In genomic region chr11:43947815-43948214, GRCh38 we compare ENCODE assay signal across 33 cellular contexts. TPM values are rescaled to one million over a fixed set of nuclear protein-coding genes. Genes with fewer than 3 reads are reported as not detected.
A peak's percentile ranks its signal among the peaks of the same experiment; 100 is the strongest.
DNase-seq lines count a peak whose midpoint lies in the region; ATAC-seq and TF ChIP-seq lines count a peak whose summit lies in the region.
"Had no signal": no experiment of that assay in that cellular context is flagged by ENCODE, and none has a peak within 500 bp of the region (broad histone marks: within the 10 kb centered on the region; RNA-seq: fewer than 3 reads in every experiment).

No MANE protein-coding gene starts in this region.

- intact Hi-C loops in right cardiac atrium (cut with DNase I): loop anchor here in 2 of 4 donors (5.0 to 10.0 kb wide), 3 partner anchors 53 to 89 kb away; no protein-coding TSS in a partner anchor
- intact Hi-C loops in cardiac septum (cut with DNase I): no loop called here
- intact Hi-C loops in psoas muscle (cut with DNase I): no loop called here

- no peak for ATAC-seq in right cardiac atrium
- no peak for ATAC-seq in psoas muscle
- ATAC-seq: CD8-positive, alpha-beta T cell; HepG2; left lung; upper lobe of right lung had no signal

- no peaks in the 10 kb centered on the region for H3K27me3 ChIP-seq in right cardiac atrium (ENCODE audit: control insufficient read depth, insufficient read depth)
- peaks cover 3 to 38% (median 22%) of the 10 kb centered on the region in 3 donors for H3K27me3 ChIP-seq in skeletal muscle tissue (ENCODE audit: control insufficient read depth in 3 of 3, insufficient read depth in 3 of 3, low read length in 3 of 3)
- H3K27me3 ChIP-seq in psoas muscle (ENCODE audit: insufficient read depth in 3 of 3, low read length in 2 of 3): peaks cover 0 to 12% (median 4%) of the 10 kb centered on the region in 3 donors

- peak overlapping the region; percentile 26 for H3K27ac ChIP-seq in right cardiac atrium (ENCODE audit: low read length)
- H3K27ac ChIP-seq in skeletal muscle tissue (ENCODE audit: low read depth, low read length): peak overlapping the region; percentile 46
- no peak overlapping the region for H3K27ac ChIP-seq in psoas muscle
- H3K27ac ChIP-seq: colonic mucosa, epithelial cell of prostate, left lung, neutrophil, prostate gland, upper lobe of right lung had no signal

- TF ChIP-seq CTCF in psoas muscle (IDR thresholded peaks at IDR 0.05): no peak

- H3K4me1 ChIP-seq in right cardiac atrium (ENCODE audit: control insufficient read depth, insufficient read depth, low read length): no peaks in the 10 kb centered on the region
- peaks cover 16 to 33% (median 25%) of the 10 kb centered on the region in 3 donors for H3K4me1 ChIP-seq in skeletal muscle tissue (ENCODE audit: control insufficient read depth in 3 of 3, insufficient read depth in 3 of 3, low read length in 3 of 3)
- H3K4me1 ChIP-seq in psoas muscle: peaks cover 13% of the 10 kb centered on the region
- H3K4me1 ChIP-seq: colonic mucosa, HAP-1 had no signal

- DNase-seq in right cardiac atrium: peak in 1 of 3 donors; percentile 57
- no peak for DNase-seq in cardiac septum (ENCODE audit: low spot score)
- DNase-seq in islet precursor cell: peak; percentile 64
- DNase-seq in psoas muscle: no peak
- no peak for DNase-seq in NCI-H510A (lab: John Stamatoyannopoulos, UW)
- no peak for DNase-seq in cerebellum (ENCODE audit: low spot score)
- DNase-seq in NCI-H1930 (lab: John Stamatoyannopoulos, UW): no peak
- DNase-seq: activated CD4-positive, alpha-beta memory T cell treated with anti-CD3 and anti-CD28 coated beads, Interleukin-2, amount 10 ng/mL, durations not matched to agents 7 days and 5 days; activated CD4-positive, alpha-beta T cell treated with anti-CD3 and anti-CD28 coated beads for 1 hour; activated CD8-positive, alpha-beta memory T cell treated with anti-CD3 and anti-CD28 coated beads, Interleukin-2, amount 50 U/mL, for 48 hours; activated naive CD4-positive, alpha-beta T cell treated with anti-CD3 and anti-CD28 coated beads, Interleukin-2, amount 10 ng/mL, durations not matched to agents 7 days and 5 days; CD8-positive, alpha-beta T cell; colonic mucosa; effector CD8-positive, alpha-beta T cell; hypothalamus; Karpas-422; left lung; NCI-H1436; NCI-H2081 treated with DMSO at 0.1 percent for 48 hours; NCI-H226; SHP77 treated with DMSO at 0.1 percent for 48 hours; sigmoid colon; stimulated activated CD4-positive, alpha-beta T cell treated with anti-CD3 and anti-CD28 coated beads, Interleukin-15, amount 100 ng/mL, for 24 hours; stimulated activated CD4-positive, alpha-beta T cell treated with anti-CD3 and anti-CD28 coated beads, Interleukin-4, amount 100 ng/mL, for 4 hours; substantia nigra had no signal

- H3K36me3 ChIP-seq in skeletal muscle tissue (ENCODE audit: control insufficient read depth in 3 of 3, insufficient read depth in 3 of 3, low read length in 3 of 3) (no peaks in the 10 kb centered on the region), psoas muscle (ENCODE audit: insufficient read depth in 1 of 2, low read depth in 1 of 2) (no peaks in the 10 kb centered on the region)
- H3K36me3 ChIP-seq: colonic mucosa, HAP-1, left lung, neutrophil, Peyer's patch, prostate gland, sigmoid colon, upper lobe of right lung had no signal

- 92% methylated on average over 1 of the region's 1 CpG for WGBS in right cardiac atrium
- WGBS in psoas muscle, 3 donors: 54 to 71% (median 64%) methylated on average over 1 of the region's 1 CpG

- H3K9me3 ChIP-seq in right cardiac atrium (ENCODE audit: control insufficient read depth, low read length) (no peaks in the 10 kb centered on the region), skeletal muscle tissue (ENCODE audit: control insufficient read depth in 3 of 3, low read length in 3 of 3) (peaks cover 0 to 3% (median 0%) of the 10 kb centered on the region in 3 donors), psoas muscle (no peaks in the 10 kb centered on the region)
- H3K9me3 ChIP-seq: colonic mucosa, HAP-1, left lung, neutrophil, Peyer's patch, prostate gland, upper lobe of right lung had no signal

- no peak overlapping the region for H3K9ac ChIP-seq in skeletal muscle tissue (ENCODE audit: low read depth in 1 of 3, low read length in 3 of 3)

- no peak overlapping the region for H3K4me3 ChIP-seq in right cardiac atrium (ENCODE audit: low read length)
- no peak overlapping the region for H3K4me3 ChIP-seq in skeletal muscle tissue (ENCODE audit: low read length in 3 of 3)
- H3K4me3 ChIP-seq in psoas muscle: no peak overlapping the region
- H3K4me3 ChIP-seq: colonic mucosa, HAP-1, left lung, Peyer's patch, prostate gland, sigmoid colon, upper lobe of right lung had no signal

RNA-seq across cellular contexts. Expression of gene C11orf96, which starts 5.4 kb away (rescaled TPM):
- 100 to 1,000 TPM in 1 of 4 donors, 10 to 100 TPM in 3; 26.5 to 107 (median 36.5) TPM for total RNA-seq in right cardiac atrium
- polyA plus RNA-seq in right cardiac atrium: 68.0 TPM
- 42.0 TPM for total RNA-seq in cardiac septum
- 17.2 TPM for total RNA-seq in skeletal muscle tissue
- 100 to 1,000 TPM in 1 of 4 donors, 10 to 100 TPM in 3; 16.5 to 122 (median 61.0) TPM for total RNA-seq in psoas muscle
- polyA plus RNA-seq in psoas muscle: 10 to 100 TPM in 1 of 3 donors, 1 to 10 TPM in 2; 8.5 to 13.2 (median 10.0) TPM
- total RNA-seq in cerebellum: 17.8 TPM
- total RNA-seq: HepG2 had no signal
